ENCODE assay signal across 13 cellular contexts in genomic region chr16:81861503-81861902, GRCh38.
DNase-seq lines count a peak whose midpoint lies in the region; ATAC-seq and TF ChIP-seq lines count a peak whose summit lies in the region.
"Had no signal": no experiment of that assay in that cellular context is flagged by ENCODE, and none has a peak within 500 bp of the region (broad histone marks: within the 10 kb centered on the region; RNA-seq: fewer than 3 reads in every experiment).

No MANE protein-coding gene starts in this region.

- H2AFZ ChIP-seq in ACC112 (ENCODE audit: low read length, unreplicated experiment) (peak overlapping the region; percentile 4), Karpas-422 (ENCODE audit: low read length) (no peak overlapping the region)

- no peaks in the 10 kb centered on the region for H3K36me3 ChIP-seq in ACC112 (ENCODE audit: insufficient read depth, low read length)
- peaks cover 59% of the 10 kb centered on the region for H3K36me3 ChIP-seq in Karpas-422 (ENCODE audit: insufficient read depth, low read length)
- H3K36me3 ChIP-seq in prostate gland = no peaks in the 10 kb centered on the region
- H3K36me3 ChIP-seq: brain microvascular endothelial cell had no signal

- no peaks in the 10 kb centered on the region for H3K79me2 ChIP-seq in ACC112 (ENCODE audit: control insufficient read depth, insufficient read depth, low read length, unreplicated experiment)
- peaks cover 23% of the 10 kb centered on the region for H3K79me2 ChIP-seq in Karpas-422 (ENCODE audit: low read length)

- 75% methylated on average over 10 of the region's 10 CpGs for WGBS in prostate gland

- H3K9me3 ChIP-seq in Karpas-422 (ENCODE audit: low read length) (no peaks in the 10 kb centered on the region), prostate gland (no peaks in the 10 kb centered on the region)

- peak overlapping the region; percentile 39 to 54 for H3K4me3 Mint-ChIP-seq in effector memory CD8-positive, alpha-beta T cell
- H3K4me3 Mint-ChIP-seq: activated CD4-positive, alpha-beta memory T cell treated with anti-CD3 and anti-CD28 coated beads for 36 hours had no signal

- H3K4me1 ChIP-seq in ACC112 (ENCODE audit: control insufficient read depth, insufficient read depth, low read length, unreplicated experiment) (peaks cover 6% of the 10 kb centered on the region), Karpas-422 (ENCODE audit: low read length) (peaks cover 97% of the 10 kb centered on the region), prostate gland (replicated peaks) (no peaks in the 10 kb centered on the region)

- peak overlapping the region; percentile 65 for H3K9ac ChIP-seq in Karpas-422 (ENCODE audit: low read length)

- H3K4me3 ChIP-seq in ACC112 (ENCODE audit: low read depth, low read length) (peak overlapping the region; percentile 34; the same call in 1 of the 2 replicates), Karpas-422 (ENCODE audit: low read length) (no peak overlapping the region), prostate gland (no peak overlapping the region)

- no peak for TF ChIP-seq POLR2A in prostate gland (IDR thresholded peaks at IDR 0.05)

- no peak overlapping the region for H3K27ac ChIP-seq in ACC112 (ENCODE audit: low read depth, low read length)
- peak overlapping the region; percentile 99 for H3K27ac ChIP-seq in Karpas-422 (ENCODE audit: low read length)
- no peak overlapping the region for H3K27ac ChIP-seq in prostate gland
- H3K27ac ChIP-seq: brain microvascular endothelial cell had no signal

- intact Hi-C loops in prostate gland (cut with DNase I) = no loop called here

- no peaks in the 10 kb centered on the region for H3K9me2 ChIP-seq in Karpas-422 (replicated peaks; ENCODE audit: insufficient read depth, low read length)

- H3K9me3 Mint-ChIP-seq in effector memory CD8-positive, alpha-beta T cell = no peaks in the 10 kb centered on the region
- H3K9me3 Mint-ChIP-seq: activated CD4-positive, alpha-beta memory T cell treated with anti-CD3 and anti-CD28 coated beads for 36 hours had no signal

- peaks cover 13% of the 10 kb centered on the region for H3K36me3 Mint-ChIP-seq in effector memory CD8-positive, alpha-beta T cell (ENCODE audit: insufficient read depth)
- H3K36me3 Mint-ChIP-seq: activated CD4-positive, alpha-beta memory T cell treated with anti-CD3 and anti-CD28 coated beads for 36 hours had no signal

- H3K27me3 ChIP-seq in ACC112 (ENCODE audit: insufficient read depth, low read length) (peaks cover 59% of the 10 kb centered on the region), Karpas-422 (ENCODE audit: low read length) (no peaks in the 10 kb centered on the region), prostate gland (replicated peaks; ENCODE audit: insufficient read depth) (no peaks in the 10 kb centered on the region)

- DNase-seq in Karpas-422 (no peak), omental fat pad (ENCODE audit: low spot score) (no peak), RPMI8226 (no peak), prostate gland (ENCODE audit: low spot score) (no peak), globus pallidus (ENCODE audit: low spot score) (no peak), occipital lobe (lab: John Stamatoyannopoulos, UW) (no peak)
- no peak for DNase-seq in effector memory CD8-positive, alpha-beta T cell
- DNase-seq: activated CD4-positive, alpha-beta memory T cell treated with anti-CD3 and anti-CD28 coated beads for 36 hours; activated effector memory CD4-positive, alpha-beta T cell treated with anti-CD3 and anti-CD28 coated beads, Interleukin-2, amount 50 U/mL, for 16 hours; AML-193; brain microvascular endothelial cell; hippocampal formation had no signal

- peaks cover 11 to 15% of the 10 kb centered on the region in 2 donors for H3K4me1 Mint-ChIP-seq in effector memory CD8-positive, alpha-beta T cell (ENCODE audit: low read depth in 2 of 2)

- peak; percentile 86 for ATAC-seq in effector memory CD8-positive, alpha-beta T cell (replicated peaks)
- ATAC-seq in omental fat pad (ENCODE audit: low FRiP score) = peak; percentile 49

- peak overlapping the region; percentile 87 for H3K4me2 ChIP-seq in Karpas-422 (ENCODE audit: low read depth, low read length, poor library complexity, severe bottlenecking)

- H3K27ac Mint-ChIP-seq in effector memory CD8-positive, alpha-beta T cell = peak overlapping the region; percentile 82 to 86
- H3K27ac Mint-ChIP-seq: activated CD4-positive, alpha-beta memory T cell treated with anti-CD3 and anti-CD28 coated beads for 36 hours had no signal

- H3K27me3 Mint-ChIP-seq in effector memory CD8-positive, alpha-beta T cell = no peaks in the 10 kb centered on the region

- H4K20me1 ChIP-seq in Karpas-422 (ENCODE audit: insufficient read depth, low read depth, low read length) = peaks cover 8% of the 10 kb centered on the region; the same call in 1 of the 2 replicates

- TF ChIP-seq CTCF in omental fat pad (IDR thresholded peaks at IDR 0.05) = no peak
- no peak for TF ChIP-seq CTCF in prostate gland (IDR thresholded peaks at IDR 0.05)
